ENCODE assay signal across 18 cellular contexts in genomic region chr2:221975151-221975550, GRCh38.
DNase-seq lines count a peak whose midpoint lies in the region; FAIRE-seq and TF ChIP-seq lines count a peak whose summit lies in the region.
"Had no signal": no experiment of that assay in that cellular context is flagged by ENCODE, and none has a peak within 500 bp of the region (broad histone marks: within the 10 kb centered on the region; RNA-seq: fewer than 3 reads in every experiment).

No MANE protein-coding gene starts in this region.

- no peaks in the 10 kb centered on the region for H3K79me2 ChIP-seq in H1 (ENCODE audit: control insufficient read depth in 1 of 2, insufficient read depth in 2 of 2, low read length in 2 of 2)
- no peaks in the 10 kb centered on the region for H3K79me2 ChIP-seq in hepatocyte

- no peaks in the 10 kb centered on the region for H3K9me2 ChIP-seq in hepatocyte (replicated peaks; ENCODE audit: insufficient read depth)

- no peak overlapping the region for H3K23ac ChIP-seq in H1 (ENCODE audit: insufficient read length)

- POLR2A ChIA-PET in H1 (lab: Charles Lee; ENCODE audit: partially characterized antibody): no interaction called here

- no peak overlapping the region for H2BK5ac ChIP-seq in H1 (ENCODE audit: low read depth, low read length)

- H2BK15ac ChIP-seq in H1 (ENCODE audit: low read length): no peak overlapping the region

- H2BK20ac ChIP-seq in H1 (ENCODE audit: low read length): 0 out of 2 replicates have a peak overlapping the region, but pooled peaks have one; percentile 13

- no peak overlapping the region for H3K27ac ChIP-seq in H1 (ENCODE audit: low read depth, low read length)
- no peak overlapping the region for H3K27ac ChIP-seq in hepatocyte

- H4K91ac ChIP-seq in H1 (replicated peaks; ENCODE audit: insufficient read length, low read length): no peak overlapping the region

- TF ChIP-seq CTCF in H1 (IDR thresholded peaks at IDR 0.05; ENCODE audit: control extremely low read depth in 1 of 3, insufficient read depth in 1 of 3, low read depth in 1 of 3, low read length in 3 of 3) (no peak), hepatocyte (IDR thresholded peaks at IDR 0.05; ENCODE audit: poor library complexity) (no peak)

- H3K79me1 ChIP-seq in H1 (ENCODE audit: low read depth, low read length): no peaks in the 10 kb centered on the region

- no peak overlapping the region for H3K56ac ChIP-seq in H1 (replicated peaks; ENCODE audit: insufficient read length, low read depth, low read length)

- CTCF ChIA-PET in H1 (lab: Charles Lee; ENCODE audit: partially characterized antibody): interaction anchor here (0.7 kb wide), 1 partner anchor 670 kb away, joined by 3 read pairs; no protein-coding TSS in a partner anchor

- H3K14ac ChIP-seq in H1 (ENCODE audit: insufficient read length): no peak overlapping the region

- TF ChIP-seq EP300 in H1 (IDR thresholded peaks at IDR 0.05; ENCODE audit: borderline replicate concordance in 1 of 2, low read depth in 2 of 2, low read length in 2 of 2): no peak

- no peak overlapping the region for H3K4ac ChIP-seq in H1 (replicated peaks; ENCODE audit: insufficient read length, low read depth, low read length)

- no peak for TF ChIP-seq RAD21 in H1 (IDR thresholded peaks at IDR 0.05 in 1 of 2, conservative IDR thresholded peaks at IDR 0.05 in 1 of 2; ENCODE audit: low read depth in 2 of 2, low read length in 2 of 2)

- H4K8ac ChIP-seq in H1 (ENCODE audit: extremely low read depth, insufficient read depth, low read length): no peak overlapping the region

- no peak overlapping the region for H2AFZ ChIP-seq in H1 (ENCODE audit: low read length)
- H2AFZ ChIP-seq in hepatocyte: no peak overlapping the region
- H2AFZ ChIP-seq: GM23338 had no signal

- H2BK12ac ChIP-seq in H1 (ENCODE audit: low read depth, low read length): no peak overlapping the region

- FAIRE-seq in H1 (lab: Jason Lieb, UNC) (no peak), urothelium cell line (lab: Jason Lieb, UNC) (peak; percentile 5)
- FAIRE-seq: GM12891, GM18507 had no signal

- no peaks in the 10 kb centered on the region for H3K9me3 ChIP-seq in H1 (ENCODE audit: insufficient read depth in 2 of 2, low read depth in 1 of 2, low read length in 1 of 2)
- no peaks in the 10 kb centered on the region for H3K9me3 ChIP-seq in hepatocyte (ENCODE audit: low read depth)

- no peak overlapping the region for H3K9ac ChIP-seq in H1 (replicated peaks in 1 of 4; ENCODE audit: extremely low read depth in 1 of 4, low read depth in 3 of 4, low read length in 3 of 4)

- no peaks in the 10 kb centered on the region for H3K27me3 ChIP-seq in H1 (replicated peaks in 1 of 4; ENCODE audit: control insufficient read depth in 3 of 4, extremely low read depth in 1 of 4, insufficient read depth in 3 of 4, low read length in 3 of 4)
- no peaks in the 10 kb centered on the region for H3K27me3 ChIP-seq in hepatocyte

- H3K23me2 ChIP-seq in H1 (ENCODE audit: low read depth, low read length): no peaks in the 10 kb centered on the region

- H4K5ac ChIP-seq in H1 (ENCODE audit: insufficient read length, low read depth, low read length): no peak overlapping the region

- H3K4me1 ChIP-seq in H1 (replicated peaks in 1 of 4; ENCODE audit: control insufficient read depth in 3 of 4, insufficient read depth in 4 of 4, low read length in 3 of 4) (peaks cover 0 to 2% (median 0%) of the 10 kb centered on the region in 4 experiments; a peak in 1 of 7 replicates), hepatocyte (ENCODE audit: insufficient read depth) (no peaks in the 10 kb centered on the region)

- TF ChIP-seq POLR2A in H1 (IDR thresholded peaks at IDR 0.05; ENCODE audit: control extremely low read depth in 1 of 2, low read depth in 2 of 2, low read length in 2 of 2): no peak

- H2BK120ac ChIP-seq in H1 (replicated peaks; ENCODE audit: low read depth, low read length): no peak overlapping the region

- no peak overlapping the region for H3K4me3 ChIP-seq in H1 (ENCODE audit: extremely low read depth in 1 of 4, insufficient read depth in 2 of 4, low read depth in 3 of 4, low read length in 4 of 4)
- no peak overlapping the region for H3K4me3 ChIP-seq in hepatocyte
- H3K4me3 ChIP-seq: GM23338 had no signal

- H4K20me1 ChIP-seq in H1 (replicated peaks in 1 of 2; ENCODE audit: control insufficient read depth in 1 of 2, insufficient read depth in 2 of 2, low read length in 2 of 2) (no peaks in the 10 kb centered on the region), hepatocyte (ENCODE audit: insufficient read depth, poor library complexity, severe bottlenecking) (no peaks in the 10 kb centered on the region)

- H2AK5ac ChIP-seq in H1 (ENCODE audit: low read depth, low read length): peak overlapping the region; percentile 1; the same call in 1 of the 2 replicates

- H3K36me3 ChIP-seq in H1 (ENCODE audit: control insufficient read depth in 2 of 4, insufficient read depth in 4 of 4, low read length in 3 of 4) (no peaks in the 10 kb centered on the region), hepatocyte (replicated peaks; ENCODE audit: insufficient read depth, low read depth) (no peaks in the 10 kb centered on the region)

- H3K4me2 ChIP-seq in H1 (ENCODE audit: insufficient read depth in 1 of 2, low read depth in 2 of 2, low read length in 2 of 2) (no peak overlapping the region), hepatocyte (no peak overlapping the region)
- H3K4me2 ChIP-seq: GM23338 had no signal

- DNase-seq in LHCN-M2 (ENCODE audit: low read depth) (peak; percentile 31), MV-4-11 (lab: John Stamatoyannopoulos, UW) (peak; percentile 8), H1 (ENCODE audit: low read depth in 1 of 2, low spot score in 2 of 2) (no peak), urothelium cell line (ENCODE audit: low spot score) (no peak), hepatocyte (ENCODE audit: low spot score) (no peak)
- DNase-seq in activated CD4-positive, alpha-beta T cell treated with anti-CD3 and anti-CD28 coated beads for 4 hours: no peak
- DNase-seq: C1 segment of cervical spinal cord; Calu3; CD4-positive, alpha-beta memory T cell; COR-L47; DMS53; DMS79 treated with DMSO at 0.1 percent for 48 hours; GF-D8; H7; HCEC 1CT had no signal

- 80% methylated on average over 2 of the region's 2 CpGs; no CpG with 5 or more reads in 1 of the 2 experiments for WGBS in H1 (ENCODE audit: extremely low coverage in 1 of 2, insufficient coverage in 1 of 2, insufficient read length in 1 of 2, insufficient replicate concordance in 2 of 2, low coverage in 1 of 2, low lambda C conversion rate in 2 of 2, missing lambda C conversion rate in 1 of 2), 2 experiments
- WGBS in hepatocyte (ENCODE audit: low lambda C conversion rate, missing lambda C conversion rate): 100% methylated on average over 2 of the region's 2 CpGs

- no peak overlapping the region for H3K18ac ChIP-seq in H1 (ENCODE audit: extremely low read depth, low read length)

TF ChIP-seq in H1, 55 proteins besides CTCF, POLR2A, EP300 and RAD21:
- TF ChIP-seq USF2 (IDR thresholded peaks at IDR 0.05; ENCODE audit: low read length): no peak
- TF ChIP-seq RXRA (IDR thresholded peaks at IDR 0.05; ENCODE audit: insufficient read depth, low read depth, low read length): no peak

Comparison
In these comparisons a context has a peak if more than half of its experiments do, and no peak if none do; other contexts are left out.
1. DNase-seq: peak in LHCN-M2 (single experiment) and MV-4-11 (single experiment); none in H1 (0 of 2), urothelium cell line (single experiment), hepatocyte (single experiment) and activated CD4-positive, alpha-beta T cell treated with anti-CD3 and anti-CD28 coated beads for 4 hours (0 of 2).